In the genomic region with DNA sequence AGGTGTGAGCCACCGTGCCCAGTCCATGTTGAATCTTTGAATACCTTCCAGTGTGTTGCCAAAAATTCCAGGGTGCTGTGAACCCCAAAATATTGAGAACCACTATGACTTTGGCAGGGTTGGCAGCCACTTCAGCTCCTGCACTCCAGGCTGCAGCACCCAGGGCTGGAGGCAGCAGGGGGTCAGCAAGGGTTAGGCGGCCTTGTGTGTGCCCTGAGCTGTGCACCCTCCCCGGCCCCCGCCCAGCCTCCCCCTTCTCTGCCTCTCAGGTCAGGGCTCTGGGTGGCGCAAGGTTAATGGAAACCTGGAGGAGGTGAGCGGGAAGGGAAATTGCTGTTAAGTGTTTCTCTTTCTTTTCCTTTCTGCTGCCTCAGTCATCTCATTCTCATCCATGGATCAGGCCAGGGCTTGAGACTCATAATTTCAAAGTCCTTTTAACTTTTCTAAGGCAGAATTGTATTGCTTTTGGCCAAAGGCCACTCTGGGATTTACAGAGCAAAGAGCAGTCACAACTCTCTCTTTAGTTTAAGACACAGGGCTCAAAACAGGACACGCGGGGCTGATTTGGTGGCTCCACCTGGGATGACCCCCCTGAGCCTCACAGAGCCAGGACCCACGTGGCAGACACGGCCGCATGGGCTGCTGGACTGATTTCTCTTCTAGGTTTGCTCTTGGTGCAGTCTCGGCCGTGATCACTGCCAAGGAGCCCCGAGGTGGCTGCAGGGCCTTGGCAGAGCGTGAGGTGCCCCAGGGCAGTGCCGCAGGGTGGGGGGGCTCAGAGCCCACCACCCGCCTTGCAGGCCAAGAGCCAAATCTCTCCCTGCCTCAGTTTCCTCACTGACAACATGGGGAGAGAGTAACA, we compare ENCODE assay signal across 31 cellular contexts.
"Had no signal": no experiment of that assay in that cellular context is flagged by ENCODE, and none has a peak within 500 bp of the region (broad histone marks: within the 10 kb centered on the region; RNA-seq: fewer than 3 reads in every experiment).

No MANE protein-coding gene starts in this region.

- H3K4me3 Mint-ChIP-seq: activated B cell treated with CpG ODN at 0.5 μM for 24 hours; activated CD8-positive, alpha-beta T cell treated with anti-CD3 and anti-CD28 coated beads for 36 hours; activated naive CD4-positive, alpha-beta T cell treated with anti-CD3 and anti-CD28 coated beads, Interleukin-2, amount 10 ng/mL, durations not matched to agents 7 days and 5 days; activated naive CD8-positive, alpha-beta T cell treated with anti-CD3 and anti-CD28 coated beads, Interleukin-2, amount 10 ng/mL, durations not matched to agents 7 days and 5 days; activated T-cell treated with anti-CD3 and anti-CD28 coated beads, Interleukin-2, amount 50 U/mL, for 4 hours; activated T-helper 17 cell treated with anti-CD3 and anti-CD28 coated beads, Interleukin-2, amount 50 U/mL, for 72 hours; central memory CD8-positive, alpha-beta T cell; effector memory CD8-positive, alpha-beta T cell; T-helper 17 cell; T-helper 2 cell treated with Interferon-gamma antibody and Interleukin-4, amounts not matched to agents 5 μg/mL and 100 μg/mL, for 36 hours had no signal

- H3K27me3 ChIP-seq: brain microvascular endothelial cell had no signal

- H3K27ac ChIP-seq: brain microvascular endothelial cell, esophagus muscularis mucosa, foreskin keratinocyte, gastroesophageal sphincter, WERI-Rb-1 had no signal

- H3K36me3 Mint-ChIP-seq: activated naive CD4-positive, alpha-beta T cell treated with anti-CD3 and anti-CD28 coated beads, Interleukin-2, amount 10 ng/mL, durations not matched to agents 7 days and 5 days; activated naive CD4-positive, alpha-beta T cell treated with anti-CD3 and anti-CD28 coated beads, Interleukin-2, amount 50 U/mL, for 72 hours; activated naive CD8-positive, alpha-beta T cell treated with anti-CD3 and anti-CD28 coated beads, Interleukin-2, amount 10 ng/mL, durations not matched to agents 7 days and 5 days had no signal

- H3K4me1 Mint-ChIP-seq: activated B cell treated with CpG ODN at 0.5 μM for 24 hours; activated naive CD4-positive, alpha-beta T cell treated with anti-CD3 and anti-CD28 coated beads, Interleukin-2, amount 10 ng/mL, durations not matched to agents 7 days and 5 days; activated naive CD8-positive, alpha-beta T cell treated with anti-CD3 and anti-CD28 coated beads, Interleukin-2, amount 10 ng/mL, durations not matched to agents 7 days and 5 days; activated T-helper 17 cell treated with anti-CD3 and anti-CD28 coated beads, Interleukin-2, amount 50 U/mL, for 72 hours; central memory CD8-positive, alpha-beta T cell; T-helper 17 cell had no signal

- H3K9me3 ChIP-seq: esophagus muscularis mucosa, gastroesophageal sphincter had no signal

- H3K4me1 ChIP-seq: esophagus muscularis mucosa, foreskin keratinocyte, gastroesophageal sphincter had no signal

- H3K27ac Mint-ChIP-seq: activated B cell treated with CpG ODN at 0.5 μM for 24 hours; activated CD8-positive, alpha-beta T cell treated with anti-CD3 and anti-CD28 coated beads for 36 hours; activated naive CD4-positive, alpha-beta T cell treated with anti-CD3 and anti-CD28 coated beads, Interleukin-2, amount 10 ng/mL, durations not matched to agents 7 days and 5 days; activated naive CD4-positive, alpha-beta T cell treated with anti-CD3 and anti-CD28 coated beads, Interleukin-2, amount 50 U/mL, for 72 hours; activated naive CD8-positive, alpha-beta T cell treated with anti-CD3 and anti-CD28 coated beads, Interleukin-2, amount 10 ng/mL, durations not matched to agents 7 days and 5 days; activated T-helper 17 cell treated with anti-CD3 and anti-CD28 coated beads, Interleukin-2, amount 50 U/mL, for 72 hours; effector memory CD8-positive, alpha-beta T cell; T-helper 17 cell; T-helper 2 cell treated with Interferon-gamma antibody and Interleukin-4, amounts not matched to agents 5 μg/mL and 100 μg/mL, for 36 hours had no signal

- H3K9me3 Mint-ChIP-seq: activated B cell treated with CpG ODN at 0.5 μM for 24 hours; activated CD8-positive, alpha-beta T cell treated with anti-CD3 and anti-CD28 coated beads for 36 hours; activated naive CD4-positive, alpha-beta T cell treated with anti-CD3 and anti-CD28 coated beads, Interleukin-2, amount 10 ng/mL, durations not matched to agents 7 days and 5 days; activated naive CD4-positive, alpha-beta T cell treated with anti-CD3 and anti-CD28 coated beads, Interleukin-2, amount 50 U/mL, for 72 hours; activated naive CD8-positive, alpha-beta T cell treated with anti-CD3 and anti-CD28 coated beads, Interleukin-2, amount 10 ng/mL, durations not matched to agents 7 days and 5 days; activated T-cell treated with anti-CD3 and anti-CD28 coated beads, Interleukin-2, amount 50 U/mL, for 4 hours; activated T-helper 17 cell treated with anti-CD3 and anti-CD28 coated beads, Interleukin-2, amount 50 U/mL, for 72 hours; central memory CD8-positive, alpha-beta T cell; effector memory CD8-positive, alpha-beta T cell; T-helper 2 cell treated with Interferon-gamma antibody and Interleukin-4, amounts not matched to agents 5 μg/mL and 100 μg/mL, for 36 hours had no signal

- H3K4me3 ChIP-seq: esophagus muscularis mucosa, gastroesophageal sphincter had no signal

- DNase-seq: activated B cell treated with CpG ODN at 0.5 μM for 24 hours; activated CD4-positive, alpha-beta T cell treated with anti-CD3 and anti-CD28 coated beads for 48 hours; activated CD4-positive, alpha-beta T cell treated with anti-CD3 and anti-CD28 coated beads, Interleukin-2, amount 50 U/mL, for 1 hour; activated CD4-positive, alpha-beta T cell treated with anti-CD3 and anti-CD28 coated beads, Interleukin-2, amount 50 U/mL, for 48 hours; activated CD8-positive, alpha-beta memory T cell treated with anti-CD3 and anti-CD28 coated beads for 24 hours; activated CD8-positive, alpha-beta T cell treated with anti-CD3 and anti-CD28 coated beads for 36 hours; activated gamma-delta T cell; activated naive CD4-positive, alpha-beta T cell; activated naive CD4-positive, alpha-beta T cell treated with anti-CD3 and anti-CD28 coated beads, Interleukin-2, amount 10 ng/mL, durations not matched to agents 7 days and 5 days; activated naive CD8-positive, alpha-beta T cell treated with anti-CD3 and anti-CD28 coated beads, Interleukin-2, amount 10 ng/mL, durations not matched to agents 7 days and 5 days; activated T-cell treated with anti-CD3 and anti-CD28 coated beads, Interleukin-2, amount 50 U/mL, for 4 hours; brain microvascular endothelial cell; cortex of kidney; dermis blood vessel endothelial cell; effector CD4-positive, alpha-beta T cell; effector memory CD8-positive, alpha-beta T cell; erythroblast; foreskin keratinocyte; T-helper 1 cell; T-helper 17 cell; T1000; WERI-Rb-1 had no signal

- H3K36me3 ChIP-seq: brain microvascular endothelial cell, esophagus muscularis mucosa, gastroesophageal sphincter, WERI-Rb-1 had no signal

- FAIRE-seq: astrocyte, bronchial epithelial cell, colon had no signal
